Comparison of ENCODE assay signal across 8 cellular contexts in genomic region chr1:155128755-155129473, GRCh38. TPM values are rescaled to one million over a fixed set of nuclear protein-coding genes. Genes with fewer than 3 reads are reported as not detected.
DNase-seq lines count a peak whose midpoint lies in the region; ATAC-seq and TF ChIP-seq lines count a peak whose summit lies in the region.

No MANE protein-coding gene starts in this region.

- H3K36me3 Mint-ChIP-seq in Calu3 (ENCODE audit: insufficient read depth, unreplicated experiment) (peaks cover 87% of the 10 kb centered on the region), nephron progenitor cell (ENCODE audit: low read depth) (peaks cover 24% of the 10 kb centered on the region)

- peaks cover 61% of the 10 kb centered on the region for H3K4me1 ChIP-seq in PC-9 (replicated peaks; ENCODE audit: insufficient read depth)
- peaks cover 6 to 28% of the 10 kb centered on the region in 2 donors for H3K4me1 ChIP-seq in esophagus (ENCODE audit: control insufficient read depth in 2 of 2, insufficient read depth in 2 of 2, low read length in 1 of 2)

- H4K20me1 ChIP-seq in PC-9 (ENCODE audit: insufficient read depth) = no peaks in the 10 kb centered on the region

- H3K27ac ChIP-seq in PC-9 (peak overlapping the region; percentile 98), esophagus (ENCODE audit: low read depth in 2 of 2, low read length in 1 of 2) (peak overlapping the region; percentile 96 to 98)

- peak overlapping the region; percentile 85 for H3K4me3 ChIP-seq in PC-9
- peak overlapping the region; percentile 81 to 96 for H3K4me3 ChIP-seq in esophagus (ENCODE audit: low read depth in 1 of 2, low read length in 2 of 2)

- H3K9me2 ChIP-seq in PC-9 (ENCODE audit: insufficient read depth) = no peaks in the 10 kb centered on the region

- H3K9me3 ChIP-seq in PC-9 (ENCODE audit: insufficient read depth, low read depth) (no peaks in the 10 kb centered on the region), esophagus (ENCODE audit: control insufficient read depth in 2 of 2, insufficient read depth in 1 of 2, low read depth in 1 of 2, low read length in 1 of 2) (peaks cover 0 to 2% of the 10 kb centered on the region in 2 donors)

- ATAC-seq in GM18511 (IDR thresholded peaks at IDR 0.05; ENCODE audit: unreplicated experiment) (no peak), HG02623 (IDR thresholded peaks at IDR 0.05; ENCODE audit: unreplicated experiment) (no peak), GM21723 (IDR thresholded peaks at IDR 0.05; ENCODE audit: unreplicated experiment) (no peak)

- CTCF ChIA-PET in Calu3 (lab: Charles Lee) (interaction anchor here (0.6 to 2.5 kb wide), 5 partner anchors 11 to 136 kb away, joined by 3 to 13 read pairs (median 8); partner anchors contain the start of genes DPM3, KRTCAP2 and LENEP), PC-9 (lab: Charles Lee) (interaction anchor here (0.6 to 1.2 kb wide), 4 partner anchors 29 to 44 kb away, joined by 3 to 13 read pairs (median 4); partner anchors contain the start of gene KRTCAP2)

- 9 to 20% methylated on average over 14 of the region's 14 CpGs for WGBS in esophagus, 2 donors

- peaks cover 80% of the 10 kb centered on the region for H3K4me1 Mint-ChIP-seq in Calu3 (ENCODE audit: low read depth, unreplicated experiment)
- H3K4me1 Mint-ChIP-seq in nephron progenitor cell = peaks cover 84% of the 10 kb centered on the region

- no peak overlapping the region for H2AFZ ChIP-seq in PC-9

- intact Hi-C loops in Calu3 (cut with micrococcal nuclease; ENCODE audit: unreplicated experiment) (loop anchor here (5.0 kb wide), 2 partner anchors 37 to 38 kb away; no protein-coding TSS in a partner anchor), PC-9 (cut with micrococcal nuclease; ENCODE audit: unreplicated experiment) (loop anchor here (2.0 to 5.0 kb wide), 3 partner anchors 34 to 572 kb away; partner anchors contain the start of genes KRTCAP2, TRIM46 and UBE2Q1)

- peaks cover 71% of the 10 kb centered on the region for H3F3A ChIP-seq in PC-9 (ENCODE audit: insufficient read depth, low read depth)

- peaks cover 48% of the 10 kb centered on the region for H3K79me2 ChIP-seq in PC-9 (ENCODE audit: low read depth)

- POLR2A ChIA-PET in PC-9 (lab: Charles Lee; ENCODE audit: unreplicated experiment) = interaction anchor here (0.5 to 0.7 kb wide), 5 partner anchors 65 to 995 kb away, joined by 3 to 11 read pairs (median 5); no protein-coding TSS in a partner anchor

- H3K4me3 Mint-ChIP-seq in Calu3 (ENCODE audit: low read depth, unreplicated experiment) (peak overlapping the region; percentile 91), nephron progenitor cell (peak overlapping the region; percentile 93)

- H3K27me3 ChIP-seq in PC-9 (ENCODE audit: insufficient read depth, low read depth) = no peaks in the 10 kb centered on the region
- H3K27me3 ChIP-seq in esophagus (ENCODE audit: control insufficient read depth in 1 of 2, insufficient read depth in 2 of 2, low read length in 2 of 2) = no peaks in the 10 kb centered on the region

- H3K27ac Mint-ChIP-seq in Calu3 (ENCODE audit: unreplicated experiment) (peak overlapping the region; percentile 69), nephron progenitor cell (peak overlapping the region; percentile 80)

- BruUV-seq in Calu3 (replicated peaks; lab: Mats Ljungman, UMichigan) (no TSS peak), PC-9 (replicated peaks; lab: Mats Ljungman, UMichigan) (TSS peak; percentile 75)

- TF ChIP-seq CTCF in Calu3 (IDR thresholded peaks at IDR 0.05; ENCODE audit: unreplicated experiment) (no peak), PC-9 (conservative IDR thresholded peaks at IDR 0.05) (no peak), nephron progenitor cell (IDR thresholded peaks at IDR 0.05) (no peak)

- H3K4me2 ChIP-seq in PC-9 = peak overlapping the region; percentile 99

- DNase-seq in Calu3 (peak; percentile 36), PC-9 (peak; percentile 50 to 58), nephron progenitor cell (no peak), DMS79 treated with DMSO at 0.1 percent for 48 hours (lab: John Stamatoyannopoulos, UW) (no peak)

- H3K36me3 ChIP-seq in PC-9 (ENCODE audit: low read depth) = peaks cover 21% of the 10 kb centered on the region
- H3K36me3 ChIP-seq in esophagus (ENCODE audit: control insufficient read depth in 2 of 2, insufficient read depth in 2 of 2, low read length in 1 of 2) = peaks cover 14 to 17% of the 10 kb centered on the region in 2 donors

- H3K9me3 Mint-ChIP-seq in Calu3 (ENCODE audit: low read depth, unreplicated experiment) (no peaks in the 10 kb centered on the region), nephron progenitor cell (no peaks in the 10 kb centered on the region)

- no peaks in the 10 kb centered on the region for H3K27me3 Mint-ChIP-seq in Calu3 (ENCODE audit: unreplicated experiment)
- H3K27me3 Mint-ChIP-seq in nephron progenitor cell (ENCODE audit: low read depth, poor library complexity) = peaks cover 24% of the 10 kb centered on the region

RNA-seq across cellular contexts. Expression of gene EFNA1, which starts 1.2 kb away (rescaled TPM):
- total RNA-seq in Calu3 (2022) (33.7 and 41.7 TPM in 2 replicates), PC-9 (2021) (30.6 and 35.7 TPM in 2 replicates)
- polyA plus RNA-seq in esophagus = 10 to 100 TPM; 32.9 to 48.1 TPM

RNA-seq across cellular contexts. Expression of gene SLC50A1, which starts 6.7 kb away (rescaled TPM):
- 68.5 and 72.0 TPM in 2 replicates for total RNA-seq in Calu3 (2022)
- 54.9 and 67.6 TPM in 2 replicates for total RNA-seq in PC-9 (2021)
- 10 to 100 TPM; 41.0 to 51.5 TPM for polyA plus RNA-seq in esophagus

RNA-seq across cellular contexts. Expression of gene DPM3, which starts 11.4 kb away (rescaled TPM):
- 38.7 and 41.1 TPM in 2 replicates for total RNA-seq in Calu3 (2022)
- 83.7 and 127 TPM in 2 replicates for total RNA-seq in PC-9 (2021)
- 100 to 1,000 TPM; 103 to 248 TPM for polyA plus RNA-seq in esophagus

RNA-seq across cellular contexts. Expression of gene KRTCAP2, which starts 44.2 kb away (rescaled TPM):
- total RNA-seq in Calu3 (2022) = 236 TPM in 2 replicates
- total RNA-seq in PC-9 (2021) = 112 and 156 TPM in 2 replicates
- 100 to 1,000 TPM; 161 to 260 TPM for polyA plus RNA-seq in esophagus

RNA-seq across cellular contexts. Expression of gene TRIM46, which starts 44.7 kb away (rescaled TPM):
- total RNA-seq in Calu3 (2022) (1.1 and 1.8 TPM in 2 replicates), PC-9 (2021) (6.0 and 6.2 TPM in 2 replicates)
- under 1 TPM; 0.19 to 0.47 TPM for polyA plus RNA-seq in esophagus

Comparison
In these comparisons a context has a peak if more than half of its experiments do, and no peak if none do; other contexts are left out.
1. DNase-seq: peak in Calu3 (single experiment) and PC-9 (2 of 2); none in nephron progenitor cell (single experiment) and DMS79 treated with DMSO at 0.1 percent for 48 hours (single experiment).